Comparison of ENCODE assay signal across 8 cellular contexts in genomic region chrX:16946361-16946964, GRCh38. TPM values are rescaled to one million over a fixed set of nuclear protein-coding genes. Genes with fewer than 3 reads are reported as not detected.
DNase-seq lines count a peak whose midpoint lies in the region; ATAC-seq and TF ChIP-seq lines count a peak whose summit lies in the region.

REPS2 (plus strand) TSS chrX:16946658; CDS start chrX:16946862, 204 bp downstream.

- no peak within 1 kb of the TSS for H3K27ac ChIP-seq in H9 (ENCODE audit: insufficient read length, low read depth, low read length)
- no peak within 1 kb of the TSS for H3K27ac ChIP-seq in MM.1S (ENCODE audit: low read length)

- WGBS in H9 (ENCODE audit: extremely low coverage, insufficient read length, low lambda C conversion rate), result no CpG with 5 or more reads among the region's 71 CpGs

- H2BK20ac ChIP-seq in H9 (ENCODE audit: low read depth, low read length, poor library complexity, severe bottlenecking), result no peak within 1 kb of the TSS

- no peak; the same call in 2 of the 3 replicates for TF ChIP-seq CTCF in H9 (conservative IDR thresholded peaks at IDR 0.05)
- no peak for TF ChIP-seq CTCF in MM.1S (IDR thresholded peaks at IDR 0.05; ENCODE audit: low read length)

- peak within 1 kb of the TSS; percentile 61 for H3K18ac ChIP-seq in H9 (ENCODE audit: insufficient read length, low read depth, low read length)

- peak; percentile 52 for DNase-seq in EL
- DNase-seq in H9, result peak; percentile 96
- peak; percentile 86 for DNase-seq in MM.1S
- peak; percentile 81 for DNase-seq in activated naive CD4-positive, alpha-beta T cell treated with anti-CD3 and anti-CD28 coated beads, Interleukin-2, amount 50 U/mL, for 16 hours
- peak; percentile 64 for DNase-seq in glomerular visceral epithelial cell (ENCODE audit: extremely low spot score)
- DNase-seq in occipital lobe (lab: John Stamatoyannopoulos, UW), result peak; percentile 80
- peak; percentile 62 for DNase-seq in superior temporal gyrus (ENCODE audit: extremely low spot score)

- H3T11ph ChIP-seq in H9 (ENCODE audit: low read length), result no peak within 1 kb of the TSS

- H3K9me3 ChIP-seq in H9 (ENCODE audit: control insufficient read depth, low read depth, low read length) (no peaks in the 10 kb centered on the region), MM.1S (replicated peaks; ENCODE audit: insufficient read depth, low read length) (no peaks in the 10 kb centered on the region)

- ATAC-seq in SK-N-SH treated with all-trans-retinoic acid at 6 μM for 48 hours, result peak; percentile 96

- no peaks in the 10 kb centered on the region for H3K79me1 ChIP-seq in H9 (ENCODE audit: insufficient read depth, low read depth, low read length, poor library complexity, severe bottlenecking)

- no peaks in the 10 kb centered on the region for H3F3A ChIP-seq in MM.1S (ENCODE audit: insufficient read depth, low read length)

- H3K4me1 ChIP-seq in H9 (ENCODE audit: insufficient read depth, low read length) (no peaks in the 10 kb centered on the region), MM.1S (ENCODE audit: low read length) (peaks cover 4% of the 10 kb centered on the region)

- H3K4me3 Mint-ChIP-seq in H9, result peak within 1 kb of the TSS; percentile 86 to 95

- peaks cover 0 to 2% (median 0%) of the 10 kb centered on the region in 3 experiments; a peak in 1 of 7 replicates for H3K36me3 Mint-ChIP-seq in H9 (ENCODE audit: insufficient read depth in 1 of 3, low read depth in 3 of 3)

- peak within 1 kb of the TSS in 2 of 3 experiments; percentile 44 to 72; a peak in 4 of 7 replicates for H3K27ac Mint-ChIP-seq in H9

- H3K23ac ChIP-seq in H9 (ENCODE audit: insufficient read length, low read depth, low read length), result no peak within 1 kb of the TSS

- no peak within 1 kb of the TSS for H2BK15ac ChIP-seq in H9 (ENCODE audit: low read depth, low read length)

- peak within 1 kb of the TSS; percentile 17 for H3K9ac ChIP-seq in H9 (ENCODE audit: extremely low read depth, insufficient read length, low read length)
- peak within 1 kb of the TSS; percentile 43; the same call in 1 of the 2 replicates for H3K9ac ChIP-seq in MM.1S (ENCODE audit: low read length)

- no peak within 1 kb of the TSS for H2BK12ac ChIP-seq in H9 (ENCODE audit: insufficient read length, low read depth, low read length)

- peak within 1 kb of the TSS; percentile 81 for H3K4me2 ChIP-seq in H9 (ENCODE audit: insufficient read depth, insufficient read length, low read length)
- peak within 1 kb of the TSS; percentile 68 for H3K4me2 ChIP-seq in MM.1S (ENCODE audit: low read depth, low read length)

- peaks cover 41% of the 10 kb centered on the region for H3K27me3 Mint-ChIP-seq in H9 (ENCODE audit: low read depth)

- no peaks in the 10 kb centered on the region for H3K36me3 ChIP-seq in MM.1S (replicated peaks; ENCODE audit: insufficient read depth, low read length)

- H3K79me2 ChIP-seq in H9 (ENCODE audit: insufficient read depth, low read length), result no peaks in the 10 kb centered on the region
- H3K79me2 ChIP-seq in MM.1S (ENCODE audit: low read length), result no peaks in the 10 kb centered on the region

- peak within 1 kb of the TSS; percentile 69 for H3K4me3 ChIP-seq in MM.1S (ENCODE audit: low read length)

- no peak within 1 kb of the TSS for H3K14ac ChIP-seq in H9 (ENCODE audit: insufficient read depth, low read length)

- H3K9me3 Mint-ChIP-seq in H9, result peaks cover 3 to 9% of the 10 kb centered on the region in 2 experiments; a peak in 3 of 5 replicates

- no peaks in the 10 kb centered on the region for H3K9me2 ChIP-seq in MM.1S (replicated peaks; ENCODE audit: insufficient read depth, low read length)

- H4K5ac ChIP-seq in H9 (ENCODE audit: insufficient read length, low read depth, low read length), result no peak within 1 kb of the TSS

- no peaks in the 10 kb centered on the region for H4K20me1 ChIP-seq in H9 (ENCODE audit: control insufficient read depth, insufficient read depth, insufficient read length)
- H4K20me1 ChIP-seq in MM.1S (ENCODE audit: insufficient read depth, low read length), result no peaks in the 10 kb centered on the region

- no peak within 1 kb of the TSS for H4K8ac ChIP-seq in H9 (replicated peaks; ENCODE audit: insufficient read length, low read depth, low read length)

- H4K91ac ChIP-seq in H9 (ENCODE audit: insufficient read length, low read depth, low read length), result no peak within 1 kb of the TSS

- H2AFZ ChIP-seq in H9 (ENCODE audit: low read length) (peak within 1 kb of the TSS; percentile 65), MM.1S (ENCODE audit: low read length) (peak within 1 kb of the TSS; percentile 85)

- H3K27me3 ChIP-seq in H9 (ENCODE audit: insufficient read depth, low read length) (peaks cover 7% of the 10 kb centered on the region; the same call in 1 of the 2 replicates), MM.1S (replicated peaks; ENCODE audit: insufficient read depth, low read length) (no peaks in the 10 kb centered on the region)

- H3K4ac ChIP-seq in H9 (ENCODE audit: low read depth, low read length), result no peak within 1 kb of the TSS

- no peak within 1 kb of the TSS for H2AK5ac ChIP-seq in H9 (ENCODE audit: insufficient read length, low read length)

- H2BK5ac ChIP-seq in H9 (ENCODE audit: insufficient read length, low read length), result no peak within 1 kb of the TSS

- no peak within 1 kb of the TSS for H3K56ac ChIP-seq in H9 (ENCODE audit: insufficient read length, low read depth, low read length)

- H2BK120ac ChIP-seq in H9 (ENCODE audit: low read depth, low read length, poor library complexity, severe bottlenecking), result no peak within 1 kb of the TSS

- H3K23me2 ChIP-seq in H9 (ENCODE audit: insufficient read length, low read depth, low read length, poor library complexity, severe bottlenecking), result peaks cover 6% of the 10 kb centered on the region

- peaks cover 13 to 15% of the 10 kb centered on the region in 2 experiments for H3K4me1 Mint-ChIP-seq in H9

TF ChIP-seq in SK-N-SH treated with all-trans-retinoic acid at 6 μM for 48 hours, 23 proteins besides CTCF, POLR2A, EP300 and RAD21 (continues in another document):
- TF ChIP-seq ARNTL (CRISPR knock-in tag; IDR thresholded peaks at IDR 0.05; ENCODE audit: borderline replicate concordance, low read depth) (no peak), OSR1 (CRISPR knock-in tag; IDR thresholded peaks at IDR 0.05) (no peak), CREB5 (CRISPR knock-in tag; IDR thresholded peaks at IDR 0.05; ENCODE audit: low read depth) (no peak), PPARA (CRISPR knock-in tag; IDR thresholded peaks at IDR 0.05; ENCODE audit: borderline replicate concordance) (no peak), ZFP3 (CRISPR knock-in tag; IDR thresholded peaks at IDR 0.05) (no peak), ZNF70 (CRISPR knock-in tag; IDR thresholded peaks at IDR 0.05) (no peak)
- TF ChIP-seq, protein P1, sequence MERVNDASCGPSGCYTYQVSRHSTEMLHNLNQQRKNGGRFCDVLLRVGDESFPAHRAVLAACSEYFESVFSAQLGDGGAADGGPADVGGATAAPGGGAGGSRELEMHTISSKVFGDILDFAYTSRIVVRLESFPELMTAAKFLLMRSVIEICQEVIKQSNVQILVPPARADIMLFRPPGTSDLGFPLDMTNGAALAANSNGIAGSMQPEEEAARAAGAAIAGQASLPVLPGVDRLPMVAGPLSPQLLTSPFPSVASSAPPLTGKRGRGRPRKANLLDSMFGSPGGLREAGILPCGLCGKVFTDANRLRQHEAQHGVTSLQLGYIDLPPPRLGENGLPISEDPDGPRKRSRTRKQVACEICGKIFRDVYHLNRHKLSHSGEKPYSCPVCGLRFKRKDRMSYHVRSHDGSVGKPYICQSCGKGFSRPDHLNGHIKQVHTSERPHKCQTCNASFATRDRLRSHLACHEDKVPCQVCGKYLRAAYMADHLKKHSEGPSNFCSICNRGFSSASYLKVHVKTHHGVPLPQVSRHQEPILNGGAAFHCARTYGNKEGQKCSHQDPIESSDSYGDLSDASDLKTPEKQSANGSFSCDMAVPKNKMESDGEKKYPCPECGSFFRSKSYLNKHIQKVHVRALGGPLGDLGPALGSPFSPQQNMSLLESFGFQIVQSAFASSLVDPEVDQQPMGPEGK (CRISPR knock-in tag; IDR thresholded peaks at IDR 0.05; ENCODE audit: borderline replicate concordance), result no peak
- TF ChIP-seq, protein P2, sequence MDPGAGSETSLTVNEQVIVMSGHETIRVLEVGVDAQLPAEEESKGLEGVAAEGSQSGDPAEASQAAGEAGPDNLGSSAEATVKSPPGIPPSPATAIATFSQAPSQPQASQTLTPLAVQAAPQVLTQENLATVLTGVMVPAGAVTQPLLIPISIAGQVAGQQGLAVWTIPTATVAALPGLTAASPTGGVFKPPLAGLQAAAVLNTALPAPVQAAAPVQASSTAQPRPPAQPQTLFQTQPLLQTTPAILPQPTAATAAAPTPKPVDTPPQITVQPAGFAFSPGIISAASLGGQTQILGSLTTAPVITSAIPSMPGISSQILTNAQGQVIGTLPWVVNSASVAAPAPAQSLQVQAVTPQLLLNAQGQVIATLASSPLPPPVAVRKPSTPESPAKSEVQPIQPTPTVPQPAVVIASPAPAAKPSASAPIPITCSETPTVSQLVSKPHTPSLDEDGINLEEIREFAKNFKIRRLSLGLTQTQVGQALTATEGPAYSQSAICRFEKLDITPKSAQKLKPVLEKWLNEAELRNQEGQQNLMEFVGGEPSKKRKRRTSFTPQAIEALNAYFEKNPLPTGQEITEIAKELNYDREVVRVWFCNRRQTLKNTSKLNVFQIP (CRISPR knock-in tag; IDR thresholded peaks at IDR 0.05; ENCODE audit: borderline replicate concordance, low read depth), result no peak

RNA-seq across cellular contexts. Expression of gene REPS2, which starts in this region (rescaled TPM):
- 3.7 and 4.7 TPM in 2 replicates for total RNA-seq in H9 (2021)
- total RNA-seq in occipital lobe, result 37.7 TPM
